ENCODE assay signal across 8 cellular contexts in genomic region chr5:96876292-96876850, GRCh38. TPM values are rescaled to one million over a fixed set of nuclear protein-coding genes. Genes with fewer than 3 reads are reported as not detected.
A peak's percentile ranks its signal among the peaks of the same experiment; 100 is the strongest.
DNase-seq lines count a peak whose midpoint lies in the region; ATAC-seq and TF ChIP-seq lines count a peak whose summit lies in the region.

Gene ERAP2, plus strand, starts transcription at chr5:96876500. Its CDS starts 3,186 bp downstream, at chr5:96879686.

- H3K9me3 ChIP-seq in ovary = no peaks in the 10 kb centered on the region

- no peak for TF ChIP-seq POLR2A in ovary (IDR thresholded peaks at IDR 0.05)

- CTCF ChIA-PET in activated CD4-positive, alpha-beta memory T cell treated with anti-CD3 and anti-CD28 coated beads, Interleukin-2, amount 10 ng/mL, durations not matched to agents 7 days and 5 days (lab: Charles Lee) = interaction anchor here (1.2 to 2.5 kb wide), 9 partner anchors 8 to 285 kb away, joined by 3 to 23 read pairs (median 6); partner anchors contain the start of genes ERAP1 and LIX1
- CTCF ChIA-PET in WTC11 (lab: Charles Lee) = interaction anchor here (2.1 kb wide), 1 partner anchor 7 kb away, joined by 8 read pairs; no protein-coding TSS in a partner anchor

- H3K4me3 Mint-ChIP-seq in activated CD4-positive, alpha-beta memory T cell treated with anti-CD3 and anti-CD28 coated beads, Interleukin-2, amount 10 ng/mL, durations not matched to agents 7 days and 5 days = peak within 1 kb of the TSS; percentile 95
- H3K4me3 Mint-ChIP-seq in WTC11 = no peak within 1 kb of the TSS

- H3K4me3 ChIP-seq in fibroblast of the aortic adventitia (ENCODE audit: low read depth, low read length) (peak within 1 kb of the TSS; percentile 68), ovary (peak within 1 kb of the TSS; percentile 68)

- TF ChIP-seq CTCF in fibroblast of the aortic adventitia (IDR thresholded peaks at IDR 0.05; ENCODE audit: insufficient read depth, low read length) (no peak), ovary (IDR thresholded peaks at IDR 0.05) (no peak), WTC11 (IDR thresholded peaks at IDR 0.05) (no peak)

- intact Hi-C loops in ovary (cut with DNase I) = no loop called here

- no peak for ATAC-seq in WTC11

- peak within 1 kb of the TSS; percentile 88 for H3K27ac Mint-ChIP-seq in activated CD4-positive, alpha-beta memory T cell treated with anti-CD3 and anti-CD28 coated beads, Interleukin-2, amount 10 ng/mL, durations not matched to agents 7 days and 5 days
- H3K27ac Mint-ChIP-seq in WTC11 = no peak within 1 kb of the TSS

- peaks cover 72% of the 10 kb centered on the region for H3K4me1 Mint-ChIP-seq in activated CD4-positive, alpha-beta memory T cell treated with anti-CD3 and anti-CD28 coated beads, Interleukin-2, amount 10 ng/mL, durations not matched to agents 7 days and 5 days
- peaks cover 5% of the 10 kb centered on the region; the same call in 1 of the 2 replicates for H3K4me1 Mint-ChIP-seq in WTC11

- H3K27ac ChIP-seq in ovary = peak within 1 kb of the TSS; percentile 10 to 43

- no peaks in the 10 kb centered on the region for H3K27me3 ChIP-seq in ovary

- 0% methylated on average over 6 of the region's 6 CpGs for WGBS in ovary, 3 donors

- no peaks in the 10 kb centered on the region for H3K9me3 Mint-ChIP-seq in activated CD4-positive, alpha-beta memory T cell treated with anti-CD3 and anti-CD28 coated beads, Interleukin-2, amount 10 ng/mL, durations not matched to agents 7 days and 5 days
- no peaks in the 10 kb centered on the region for H3K9me3 Mint-ChIP-seq in WTC11

- no peaks in the 10 kb centered on the region for H3K27me3 Mint-ChIP-seq in activated CD4-positive, alpha-beta memory T cell treated with anti-CD3 and anti-CD28 coated beads, Interleukin-2, amount 10 ng/mL, durations not matched to agents 7 days and 5 days
- H3K27me3 Mint-ChIP-seq in WTC11 (ENCODE audit: low read depth) = no peaks in the 10 kb centered on the region

- POLR2A ChIA-PET in activated CD4-positive, alpha-beta memory T cell treated with anti-CD3 and anti-CD28 coated beads, Interleukin-2, amount 10 ng/mL, durations not matched to agents 7 days and 5 days (lab: Charles Lee) = interaction anchor here (0.6 to 5.8 kb wide), 29 partner anchors 8 to 308 kb away, joined by 3 to 93 read pairs (median 4); partner anchors contain the start of genes CAST, ERAP1, LNPEP and RIOK2
- POLR2A ChIA-PET in WTC11 (lab: Charles Lee) = no interaction called here

- peaks cover 21% of the 10 kb centered on the region for H3K36me3 Mint-ChIP-seq in activated CD4-positive, alpha-beta memory T cell treated with anti-CD3 and anti-CD28 coated beads, Interleukin-2, amount 10 ng/mL, durations not matched to agents 7 days and 5 days (ENCODE audit: low read depth)
- no peaks in the 10 kb centered on the region for H3K36me3 Mint-ChIP-seq in WTC11

- H3K4me1 ChIP-seq in ovary (ENCODE audit: insufficient read depth) = no peaks in the 10 kb centered on the region

- TF ChIP-seq EP300 in ovary (IDR thresholded peaks at IDR 0.05) = no peak

- DNase-seq in NCI-H2196 (lab: John Stamatoyannopoulos, UW; ENCODE audit: unreplicated experiment) = peak; percentile 16
- no peak for DNase-seq in NCI-H2196 treated with DMSO at 0.1 percent for 48 hours (lab: John Stamatoyannopoulos, UW; ENCODE audit: unreplicated experiment)
- peak; percentile 68 for DNase-seq in H4 (ENCODE audit: low spot score)
- peak; percentile 65 for DNase-seq in M059J (ENCODE audit: low read depth)
- DNase-seq in activated CD4-positive, alpha-beta memory T cell treated with anti-CD3 and anti-CD28 coated beads, Interleukin-2, amount 10 ng/mL, durations not matched to agents 7 days and 5 days = peak; percentile 34
- peak; percentile 69 for DNase-seq in fibroblast of the aortic adventitia (ENCODE audit: low read depth)
- DNase-seq in ovary = peak in 1 of 5 donors; percentile 29
- DNase-seq in WTC11 (ENCODE audit: low spot score) = no peak

- H3K36me3 ChIP-seq in ovary = no peaks in the 10 kb centered on the region

TF ChIP-seq in WTC11, 78 proteins besides CTCF, POLR2A, EP300 and RAD21 (continues in another document):
- TF ChIP-seq GRHL2 (CRISPR knock-in tag; IDR thresholded peaks at IDR 0.05; ENCODE audit: insufficient replicate concordance, severe bottlenecking) (no peak), JUN (CRISPR knock-in tag; IDR thresholded peaks at IDR 0.05) (no peak), ERG (CRISPR knock-in tag; IDR thresholded peaks at IDR 0.05) (no peak), PRDM15 (CRISPR knock-in tag; IDR thresholded peaks at IDR 0.05) (no peak), ATF3 (CRISPR knock-in tag; conservative IDR thresholded peaks at IDR 0.05) (no peak), ZMAT4 (CRISPR knock-in tag; IDR thresholded peaks at IDR 0.05) (no peak), NFYB (CRISPR knock-in tag; conservative IDR thresholded peaks at IDR 0.05; ENCODE audit: low read depth) (no peak), FOXP1 (CRISPR knock-in tag; IDR thresholded peaks at IDR 0.05; ENCODE audit: borderline replicate concordance) (no peak), PREB (CRISPR knock-in tag; IDR thresholded peaks at IDR 0.05; ENCODE audit: borderline replicate concordance) (no peak)

RNA-seq across cellular contexts. Expression of gene ERAP2, which starts in this region (rescaled TPM):
- total RNA-seq in H4 (2014; rRNA removed; shearing (Covaris generic)) = 3.9 and 8.8 TPM in 2 replicates
- total RNA-seq in M059J (2014; rRNA removed; shearing (Covaris generic)) = 103 and 104 TPM in 2 replicates
- total RNA-seq in activated CD4-positive, alpha-beta memory T cell treated with anti-CD3 and anti-CD28 coated beads, Interleukin-2, amount 10 ng/mL, durations not matched to agents 7 days and 5 days = 10 to 100 TPM; 91.3 to 93.9 TPM
- total RNA-seq in fibroblast of the aortic adventitia (ENCODE audit: low replicate concordance) (6.7 and 9.6 TPM in 2 replicates), ovary (10 to 100 TPM in 6 of 7 donors, 1 to 10 TPM in 1; 5.2 to 22.0 (median 15.9) TPM), WTC11 (2021) (0.13 to 0.41 TPM (median 0.21 TPM) in 3 replicates)
- polyA plus RNA-seq in ovary = 10 to 100 TPM in 1 of 2 donors, 1 to 10 TPM in 1; 1.3 to 19.2 TPM

Comparison
In these comparisons a context has a peak if more than half of its experiments do, and no peak if none do; other contexts are left out.
1. DNase-seq: peak in NCI-H2196 (single experiment), H4 (single experiment), M059J (single experiment), activated CD4-positive, alpha-beta memory T cell treated with anti-CD3 and anti-CD28 coated beads, Interleukin-2, amount 10 ng/mL, durations not matched to agents 7 days and 5 days (single experiment) and fibroblast of the aortic adventitia (single experiment); none in NCI-H2196 treated with DMSO at 0.1 percent for 48 hours (single experiment) and WTC11 (single experiment).